10 cellular contexts compared by ENCODE assay signal in genomic region chr5:68562308-68562707, GRCh38.
A peak's percentile ranks its signal among the peaks of the same experiment; 100 is the strongest.
DNase-seq lines count a peak whose midpoint lies in the region; ATAC-seq and TF ChIP-seq lines count a peak whose summit lies in the region.
"Had no signal": no experiment of that assay in that cellular context is flagged by ENCODE, and none has a peak within 500 bp of the region (broad histone marks: within the 10 kb centered on the region; RNA-seq: fewer than 3 reads in every experiment).

No MANE protein-coding gene starts in this region.

- no peak overlapping the region for H2AFZ ChIP-seq in Karpas-422 (ENCODE audit: low read length)

- no peak for ATAC-seq in lung (ENCODE audit: insufficient read depth, low FRiP score)
- ATAC-seq: natural killer cell had no signal

- H3K36me3 ChIP-seq in lung (ENCODE audit: control insufficient read depth in 2 of 2, insufficient read depth in 2 of 2, low read length in 2 of 2) (no peaks in the 10 kb centered on the region), Karpas-422 (ENCODE audit: insufficient read depth, low read length) (no peaks in the 10 kb centered on the region)

- H3K9ac ChIP-seq in Karpas-422 (ENCODE audit: low read length) = no peak overlapping the region

- H3K27ac ChIP-seq in lung (ENCODE audit: low read depth in 1 of 2, low read length in 1 of 2) (no peak overlapping the region), Karpas-422 (ENCODE audit: low read length) (no peak overlapping the region)

- H3K9me3 ChIP-seq in lung (ENCODE audit: control insufficient read depth in 2 of 2, insufficient read depth in 1 of 2, low read length in 1 of 2) (peaks cover 4 to 5% of the 10 kb centered on the region in 2 donors), Karpas-422 (ENCODE audit: low read length) (no peaks in the 10 kb centered on the region)

- 57 to 92% methylated on average over 3 of the region's 3 CpGs for WGBS in lung, 2 donors
- WGBS in lower leg skin, 2 donors = 48 to 55% methylated on average over 3 of the region's 3 CpGs

- no peak for TF ChIP-seq POLR2A in lower leg skin (IDR thresholded peaks at IDR 0.05)

- DNase-seq in Ammon's horn (ENCODE audit: low spot score) (peak; percentile 74), LHCN-M2 (ENCODE audit: low read depth) (peak; percentile 37), dedifferentiated amniotic fluid mesenchymal stem cell (ENCODE audit: extremely low spot score) (peak; percentile 44), lung (ENCODE audit: low spot score) (peak; percentile 47), GDM1 (lab: John Stamatoyannopoulos, UW) (no peak), lower leg skin (ENCODE audit: low spot score in 2 of 2) (no peak), ACHN (no peak), Karpas-422 (no peak)
- DNase-seq: CD4-positive, alpha-beta memory T cell; natural killer cell had no signal

- H3K27me3 ChIP-seq in lung (ENCODE audit: control insufficient read depth, insufficient read depth) (no peaks in the 10 kb centered on the region), Karpas-422 (ENCODE audit: low read length) (peaks cover 3% of the 10 kb centered on the region; the same call in 1 of the 2 replicates)

- H3K4me1 ChIP-seq in lung (ENCODE audit: control insufficient read depth in 2 of 2, insufficient read depth in 2 of 2, low read length in 2 of 2) (peaks cover 2 to 4% of the 10 kb centered on the region in 2 donors), Karpas-422 (ENCODE audit: low read length) (peaks cover 13% of the 10 kb centered on the region)

- TF ChIP-seq CTCF in lung (IDR thresholded peaks at IDR 0.05; ENCODE audit: control extremely low read depth, extremely low read depth) (no peak), lower leg skin (IDR thresholded peaks at IDR 0.05) (no peak)

- no peak overlapping the region for H3K4me3 ChIP-seq in lung
- no peak overlapping the region for H3K4me3 ChIP-seq in lower leg skin (ENCODE audit: low read depth, poor library complexity, severe bottlenecking)
- no peak overlapping the region for H3K4me3 ChIP-seq in Karpas-422 (ENCODE audit: low read length)

- H3K4me2 ChIP-seq in Karpas-422 (ENCODE audit: low read depth, low read length, poor library complexity, severe bottlenecking) = no peak overlapping the region

- H4K20me1 ChIP-seq in Karpas-422 (ENCODE audit: insufficient read depth, low read depth, low read length) = no peaks in the 10 kb centered on the region

- H3K9me2 ChIP-seq in Karpas-422 (replicated peaks; ENCODE audit: insufficient read depth, low read length) = no peaks in the 10 kb centered on the region

- in situ Hi-C loops in ACHN (cut with HindIII; ENCODE audit: low pct_ligation_motif_present, low pct_unique_long_range_greater_than_20kb, low sequenced_read_pairs) = no loop called here

- H3K79me2 ChIP-seq in Karpas-422 (ENCODE audit: low read length) = no peaks in the 10 kb centered on the region

- intact Hi-C loops in lower leg skin (cut with DNase I; ENCODE audit: low total_unique reads) = no loop called here

Comparison
In these comparisons a context has a peak if more than half of its experiments do, and no peak if none do; other contexts are left out.
1. DNase-seq: peak in Ammon's horn (single experiment), LHCN-M2 (single experiment), dedifferentiated amniotic fluid mesenchymal stem cell (single experiment) and lung (single experiment); none in GDM1 (single experiment), lower leg skin (0 of 2), ACHN (single experiment) and Karpas-422 (single experiment).